ENCODE assay signal across 14 cellular contexts in genomic region chr2:198053776-198054175, GRCh38.
"Had no signal": no experiment of that assay in that cellular context is flagged by ENCODE, and none has a peak within 500 bp of the region (broad histone marks: within the 10 kb centered on the region; RNA-seq: fewer than 3 reads in every experiment).

No MANE protein-coding gene starts in this region.

- H3K27ac ChIP-seq: breast epithelium, cardiac muscle cell, epithelial cell of prostate, esophagus squamous epithelium, gastroesophageal sphincter, WERI-Rb-1 had no signal

- H3K27me3 ChIP-seq: ascending aorta, breast epithelium, cardiac muscle cell, esophagus squamous epithelium, gastroesophageal sphincter had no signal

- H3K36me3 ChIP-seq: ascending aorta, breast epithelium, cardiac muscle cell, esophagus squamous epithelium, gastroesophageal sphincter, WERI-Rb-1 had no signal

- H3K4me1 ChIP-seq: breast epithelium, esophagus squamous epithelium had no signal

- DNase-seq: activated B cell treated with CpG ODN at 0.5 μM for 24 hours; activated CD8-positive, alpha-beta memory T cell treated with anti-CD3 and anti-CD28 coated beads, Interleukin-2, amount 50 U/mL, for 48 hours; activated gamma-delta T cell; activated naive CD8-positive, alpha-beta T cell treated with anti-CD3 and anti-CD28 coated beads, Interleukin-2, amount 10 ng/mL, durations not matched to agents 7 days and 5 days; cortex of kidney; esophagus squamous epithelium; foreskin melanocyte; T1000 had no signal

- H3K4me3 ChIP-seq: ascending aorta, breast epithelium, cardiac muscle cell, esophagus squamous epithelium, gastroesophageal sphincter had no signal

- H3K9me3 ChIP-seq: ascending aorta, breast epithelium, esophagus squamous epithelium, gastroesophageal sphincter had no signal
